14 cellular contexts compared by ENCODE assay signal in genomic region chr16:67933805-67934204, GRCh38. TPM values are rescaled to one million over a fixed set of nuclear protein-coding genes. Genes with fewer than 3 reads are reported as not detected.
DNase-seq lines count a peak whose midpoint lies in the region; ATAC-seq and TF ChIP-seq lines count a peak whose summit lies in the region.
"Had no signal": no experiment of that assay in that cellular context is flagged by ENCODE, and none has a peak within 500 bp of the region (broad histone marks: within the 10 kb centered on the region; RNA-seq: fewer than 3 reads in every experiment).

No MANE protein-coding gene starts in this region.

- peaks cover 24% of the 10 kb centered on the region for H3K4me1 ChIP-seq in psoas muscle
- peaks cover 15 to 32% (median 22%) of the 10 kb centered on the region in 3 donors for H3K4me1 ChIP-seq in esophagus squamous epithelium
- peaks cover 7 to 16% of the 10 kb centered on the region in 2 donors for H3K4me1 ChIP-seq in ascending aorta

- H3K4me3 Mint-ChIP-seq in activated T-cell treated with anti-CD3 and anti-CD28 coated beads, Interleukin-2, amount 50 U/mL, for 72 hours: no peak overlapping the region
- peak overlapping the region; percentile 10 to 49 for H3K4me3 Mint-ChIP-seq in effector memory CD8-positive, alpha-beta T cell
- H3K4me3 Mint-ChIP-seq: memory B cell had no signal

- H3K9me3 ChIP-seq in psoas muscle (no peaks in the 10 kb centered on the region), esophagus squamous epithelium (no peaks in the 10 kb centered on the region), ascending aorta (no peaks in the 10 kb centered on the region)
- H3K9me3 ChIP-seq: SJCRH30 had no signal

- peak overlapping the region; percentile 93 for H3K27ac ChIP-seq in RWPE1
- H3K27ac ChIP-seq in psoas muscle: peak overlapping the region; percentile 82
- H3K27ac ChIP-seq in esophagus squamous epithelium: no peak overlapping the region
- H3K27ac ChIP-seq in ascending aorta: no peak overlapping the region
- H3K27ac ChIP-seq: KMS-11, parathyroid adenoma, SJCRH30 had no signal

- no peaks in the 10 kb centered on the region for H3K27me3 Mint-ChIP-seq in activated T-cell treated with anti-CD3 and anti-CD28 coated beads, Interleukin-2, amount 50 U/mL, for 72 hours (ENCODE audit: low read depth)
- H3K27me3 Mint-ChIP-seq in effector memory CD8-positive, alpha-beta T cell: no peaks in the 10 kb centered on the region
- H3K27me3 Mint-ChIP-seq: memory B cell had no signal

- TF ChIP-seq POLR2A in esophagus squamous epithelium (IDR thresholded peaks at IDR 0.05): no peak

- no peak for ATAC-seq in activated T-cell treated with anti-CD3 and anti-CD28 coated beads, Interleukin-2, amount 50 U/mL, for 72 hours (replicated peaks in 1 of 2)
- ATAC-seq in effector memory CD8-positive, alpha-beta T cell (replicated peaks): no peak
- no peak for ATAC-seq in psoas muscle
- no peak for ATAC-seq in activated CD4-positive, CD25-positive, alpha-beta regulatory T cell treated with anti-CD3 and anti-CD28 coated beads, Interleukin-2, amount 50 U/mL, for 24 hours

- TF ChIP-seq CTCF in RWPE1 (conservative IDR thresholded peaks at IDR 0.05; ENCODE audit: low read depth): no peak
- TF ChIP-seq CTCF in psoas muscle (IDR thresholded peaks at IDR 0.05): no peak
- TF ChIP-seq CTCF in esophagus squamous epithelium (IDR thresholded peaks at IDR 0.05): no peak
- TF ChIP-seq CTCF in ascending aorta (IDR thresholded peaks at IDR 0.05): no peak

- no peak for DNase-seq in activated T-cell treated with anti-CD3 and anti-CD28 coated beads, Interleukin-2, amount 50 U/mL, for 72 hours
- DNase-seq in activated T-cell treated with anti-CD3 and anti-CD28 coated beads for 4 hours (no peak), RWPE1 (ENCODE audit: low spot score) (no peak), psoas muscle (no peak), esophagus squamous epithelium (lab: John Stamatoyannopoulos, UW) (no peak), ascending aorta (ENCODE audit: low spot score in 2 of 2) (no peak)
- DNase-seq in effector memory CD8-positive, alpha-beta T cell: no peak
- DNase-seq: DMS153; effector CD4-positive, alpha-beta T cell had no signal

- 74 to 83% (median 75%) methylated on average over 7 of the region's 7 CpGs for WGBS in psoas muscle, 3 donors
- 29 to 69% methylated on average over 5 to 6 of the region's 7 CpGs for WGBS in esophagus squamous epithelium, 2 donors

- H3K36me3 ChIP-seq in psoas muscle (ENCODE audit: insufficient read depth in 1 of 2, low read depth in 1 of 2): peaks cover 0 to 23% of the 10 kb centered on the region in 2 donors
- H3K36me3 ChIP-seq in esophagus squamous epithelium: peaks cover 0 to 53% (median 4%) of the 10 kb centered on the region in 3 donors
- peaks cover 10 to 19% of the 10 kb centered on the region in 2 donors for H3K36me3 ChIP-seq in ascending aorta
- H3K36me3 ChIP-seq: SJCRH30 had no signal

- peaks cover 9 to 11% of the 10 kb centered on the region in 2 donors for H3K36me3 Mint-ChIP-seq in activated T-cell treated with anti-CD3 and anti-CD28 coated beads, Interleukin-2, amount 50 U/mL, for 72 hours (ENCODE audit: insufficient read depth in 2 of 2)
- peaks cover 53% of the 10 kb centered on the region for H3K36me3 Mint-ChIP-seq in effector memory CD8-positive, alpha-beta T cell (ENCODE audit: insufficient read depth)

- intact Hi-C loops in psoas muscle (cut with DNase I): loop anchor here in 1 of 2 donors (10.0 kb wide), 1 partner anchor 409 kb away; the partner anchor contains the start of gene RIPOR1
- intact Hi-C loops in esophagus squamous epithelium (cut with DNase I): no loop called here
- intact Hi-C loops in ascending aorta (cut with DNase I): loop anchor here (2.0 to 10.0 kb wide), 2 partner anchors 91 to 209 kb away; partner anchors contain the start of gene THAP11

- peaks cover 34% of the 10 kb centered on the region for H3K4me1 Mint-ChIP-seq in activated T-cell treated with anti-CD3 and anti-CD28 coated beads, Interleukin-2, amount 50 U/mL, for 72 hours (ENCODE audit: low read depth)
- H3K4me1 Mint-ChIP-seq in effector memory CD8-positive, alpha-beta T cell (ENCODE audit: low read depth in 2 of 2): peaks cover 21 to 24% of the 10 kb centered on the region in 2 donors

- H3K27ac Mint-ChIP-seq in activated T-cell treated with anti-CD3 and anti-CD28 coated beads, Interleukin-2, amount 50 U/mL, for 72 hours: peak overlapping the region; percentile 66
- H3K27ac Mint-ChIP-seq in effector memory CD8-positive, alpha-beta T cell: peak overlapping the region in 1 of 2 donors; percentile 98
- H3K27ac Mint-ChIP-seq: memory B cell had no signal

- H3K27me3 ChIP-seq in psoas muscle (ENCODE audit: insufficient read depth in 3 of 3, low read length in 2 of 3) (no peaks in the 10 kb centered on the region), esophagus squamous epithelium (no peaks in the 10 kb centered on the region), ascending aorta (no peaks in the 10 kb centered on the region)
- H3K27me3 ChIP-seq: SJCRH30 had no signal

- CTCF ChIA-PET in RWPE1 (lab: Yijun Ruan, JAX): interaction anchor here (0.6 to 2.7 kb wide), 5 partner anchors 50 to 752 kb away, joined by 3 to 15 read pairs (median 3); no protein-coding TSS in a partner anchor

- H3K4me3 ChIP-seq in psoas muscle (no peak overlapping the region), esophagus squamous epithelium (no peak overlapping the region), ascending aorta (no peak overlapping the region)

- POLR2A ChIA-PET in RWPE1 (lab: Yijun Ruan, JAX; ENCODE audit: low non-redundant PET): no interaction called here

- no peaks in the 10 kb centered on the region for H3K9me3 Mint-ChIP-seq in activated T-cell treated with anti-CD3 and anti-CD28 coated beads, Interleukin-2, amount 50 U/mL, for 72 hours
- H3K9me3 Mint-ChIP-seq in effector memory CD8-positive, alpha-beta T cell: no peaks in the 10 kb centered on the region
- H3K9me3 Mint-ChIP-seq: memory B cell had no signal

RNA-seq across cellular contexts. Expression of gene CTRL, which starts 2.1 kb away (rescaled TPM):
- total RNA-seq in activated T-cell treated with anti-CD3 and anti-CD28 coated beads, Interleukin-2, amount 50 U/mL, for 72 hours: 1 to 10 TPM; 4.2 to 5.0 TPM
- total RNA-seq in psoas muscle (1 to 10 TPM in 1 of 4 donors, under 1 TPM in 3; 0.27 to 1.1 (median 0.79) TPM), esophagus squamous epithelium (1 to 10 TPM in 2 of 4 donors, not detected in 2; 1.2 to 1.8 TPM), ascending aorta (0.43 TPM)
- polyA plus RNA-seq in psoas muscle: 1 to 10 TPM; 1.1 TPM

RNA-seq across cellular contexts. Expression of gene PSMB10, which starts 2.8 kb away (rescaled TPM):
- 100 to 1,000 TPM; 169 to 184 TPM for total RNA-seq in activated T-cell treated with anti-CD3 and anti-CD28 coated beads, Interleukin-2, amount 50 U/mL, for 72 hours
- total RNA-seq in psoas muscle: 10 to 100 TPM; 27.6 to 34.7 (median 31.6) TPM
- polyA plus RNA-seq in psoas muscle: 10 to 100 TPM; 55.0 to 98.6 (median 67.3) TPM
- total RNA-seq in esophagus squamous epithelium: 10 to 100 TPM; 20.7 to 28.4 (median 25.3) TPM
- 13.9 TPM for total RNA-seq in ascending aorta

RNA-seq across cellular contexts. Expression of gene LCAT, which starts 10.1 kb away (rescaled TPM):
- total RNA-seq in activated T-cell treated with anti-CD3 and anti-CD28 coated beads, Interleukin-2, amount 50 U/mL, for 72 hours: 10 to 100 TPM; 12.3 to 20.1 TPM
- total RNA-seq in psoas muscle (10 to 100 TPM in 2 of 4 donors, 1 to 10 TPM in 2; 5.9 to 15.1 (median 10.2) TPM), esophagus squamous epithelium (10 to 100 TPM in 1 of 4 donors, 1 to 10 TPM in 3; 1.2 to 12.4 (median 3.8) TPM), ascending aorta (6.6 TPM)
- 1 to 10 TPM; 4.1 to 8.6 (median 4.7) TPM for polyA plus RNA-seq in psoas muscle

RNA-seq across cellular contexts. Expression of gene SLC12A4, which starts 34.6 kb away (rescaled TPM):
- total RNA-seq in activated T-cell treated with anti-CD3 and anti-CD28 coated beads, Interleukin-2, amount 50 U/mL, for 72 hours: 10 to 100 TPM; 32.6 to 34.7 TPM
- 10 to 100 TPM; 24.1 to 89.5 (median 34.9) TPM for total RNA-seq in psoas muscle
- 10 to 100 TPM; 18.3 to 34.8 (median 26.0) TPM for polyA plus RNA-seq in psoas muscle
- 10 to 100 TPM in 2 of 4 donors, 1 to 10 TPM in 2; 7.4 to 29.8 (median 18.2) TPM for total RNA-seq in esophagus squamous epithelium
- total RNA-seq in ascending aorta: 83.2 TPM

RNA-seq across cellular contexts. Expression of gene PSKH1, which starts 40.8 kb away (rescaled TPM):
- 10 to 100 TPM; 16.1 to 16.2 TPM for total RNA-seq in activated T-cell treated with anti-CD3 and anti-CD28 coated beads, Interleukin-2, amount 50 U/mL, for 72 hours
- 10 to 100 TPM; 11.3 to 18.8 (median 16.4) TPM for total RNA-seq in psoas muscle
- 10 to 100 TPM in 2 of 3 donors, 1 to 10 TPM in 1; 9.6 to 16.9 (median 11.0) TPM for polyA plus RNA-seq in psoas muscle
- total RNA-seq in esophagus squamous epithelium: 10 to 100 TPM in 3 of 4 donors, 1 to 10 TPM in 1; 8.5 to 18.3 (median 13.8) TPM
- total RNA-seq in ascending aorta: 41.0 TPM

Comparison
In these comparisons a context has a peak if more than half of its experiments do, and no peak if none do; other contexts are left out.
1. H3K4me3 Mint-ChIP-seq: peak in effector memory CD8-positive, alpha-beta T cell (2 of 2); none in activated T-cell treated with anti-CD3 and anti-CD28 coated beads, Interleukin-2, amount 50 U/mL, for 72 hours (0 of 2).
2. H3K27ac ChIP-seq: peak in RWPE1 (single experiment) and psoas muscle (single experiment); none in esophagus squamous epithelium (0 of 4) and ascending aorta (0 of 2).
3. RNA of gene PSMB10, which starts 2.8 kb away (total RNA-seq): 169 to 184 TPM in activated T-cell treated with anti-CD3 and anti-CD28 coated beads, Interleukin-2, amount 50 U/mL, for 72 hours; 27.6 to 34.7 TPM in psoas muscle, 20.7 to 28.4 TPM in esophagus squamous epithelium and 13.9 TPM in ascending aorta (single experiment); every median in the first group is over 4 times any median in the second.